ENCODE assay signal across 8 cellular contexts in genomic region chr2:176001281-176001902, GRCh38. TPM values are rescaled to one million over a fixed set of nuclear protein-coding genes. Genes with fewer than 3 reads are reported as not detected.
A peak's percentile ranks its signal among the peaks of the same experiment; 100 is the strongest.
DNase-seq lines count a peak whose midpoint lies in the region; ATAC-seq, FAIRE-seq and TF ChIP-seq lines count a peak whose summit lies in the region.

No MANE protein-coding gene starts in this region.

- H3K36me3 Mint-ChIP-seq in naive thymus-derived CD8-positive, alpha-beta T cell = peaks cover 0 to 2% (median 0%) of the 10 kb centered on the region in 3 donors

- ATAC-seq in HG03354 (IDR thresholded peaks at IDR 0.05; ENCODE audit: poor library complexity, severe bottlenecking, unreplicated experiment) = peak; percentile 47
- ATAC-seq in naive thymus-derived CD8-positive, alpha-beta T cell = peak; percentile 32 to 43

- H3K4me3 ChIP-seq in BLaER1 (peak overlapping the region; percentile 90), esophagus squamous epithelium (peak overlapping the region; percentile 66 to 95 (median 68)), stomach smooth muscle (ENCODE audit: low read length in 2 of 2) (peak overlapping the region; percentile 89 to 93)

- H3K4me3 Mint-ChIP-seq in naive thymus-derived CD8-positive, alpha-beta T cell = peak overlapping the region; percentile 84 to 97 (median 90)

- peaks cover 21 to 29% (median 25%) of the 10 kb centered on the region in 4 donors for H3K4me1 Mint-ChIP-seq in naive thymus-derived CD8-positive, alpha-beta T cell

- DNase-seq in GM19239 (ENCODE audit: insufficient read length, low spot score) = peak; percentile 8
- peak; percentile 74 for DNase-seq in NCI-H748 treated with DMSO at 0.1 percent for 48 hours (lab: John Stamatoyannopoulos, UW)
- peak; percentile 39 for DNase-seq in activated T-cell treated with anti-CD3 and anti-CD28 coated beads for 4 hours
- DNase-seq in esophagus squamous epithelium (lab: John Stamatoyannopoulos, UW) = no peak
- peak in 8 of 10 donors; percentile 6 to 63 (median 23) for DNase-seq in naive thymus-derived CD8-positive, alpha-beta T cell

- H3K27ac ChIP-seq in BLaER1 (peak overlapping the region; percentile 73), esophagus squamous epithelium (peak overlapping the region; percentile 82 to 89 (median 85)), stomach smooth muscle (ENCODE audit: low read length) (peak overlapping the region; percentile 58)

- H3K27me3 ChIP-seq in BLaER1 (no peaks in the 10 kb centered on the region), esophagus squamous epithelium (no peaks in the 10 kb centered on the region), stomach smooth muscle (ENCODE audit: control insufficient read depth in 1 of 2, insufficient read depth in 2 of 2, low read length in 2 of 2) (no peaks in the 10 kb centered on the region)

- TF ChIP-seq POLR2A in esophagus squamous epithelium (IDR thresholded peaks at IDR 0.05) = no peak

- H3K9ac ChIP-seq in BLaER1 (peak overlapping the region; percentile 86), stomach smooth muscle (ENCODE audit: low read length in 2 of 2) (peak overlapping the region; percentile 75 to 88)

- peak overlapping the region; percentile 86 to 99 (median 94) for H3K27ac Mint-ChIP-seq in naive thymus-derived CD8-positive, alpha-beta T cell

- peaks cover 21% of the 10 kb centered on the region for H3K4me1 ChIP-seq in BLaER1
- peaks cover 8 to 30% (median 14%) of the 10 kb centered on the region in 3 donors for H3K4me1 ChIP-seq in esophagus squamous epithelium
- H3K4me1 ChIP-seq in stomach smooth muscle (ENCODE audit: control insufficient read depth, insufficient read depth, low read length) = peaks cover 2% of the 10 kb centered on the region

- H3K9me3 Mint-ChIP-seq in naive thymus-derived CD8-positive, alpha-beta T cell = no peaks in the 10 kb centered on the region

- intact Hi-C loops in esophagus squamous epithelium (cut with DNase I) = no loop called here

- POLR2A ChIA-PET in naive thymus-derived CD8-positive, alpha-beta T cell (lab: Charles Lee) = interaction anchor here (0.6 to 1.3 kb wide), 4 partner anchors 12 to 98 kb away, joined by 3 to 5 read pairs (median 4); no protein-coding TSS in a partner anchor

- TF ChIP-seq CTCF in esophagus squamous epithelium (IDR thresholded peaks at IDR 0.05) = no peak

- H3K36me3 ChIP-seq in BLaER1 = no peaks in the 10 kb centered on the region
- H3K36me3 ChIP-seq in esophagus squamous epithelium = no peaks in the 10 kb centered on the region
- H3K36me3 ChIP-seq in stomach smooth muscle (ENCODE audit: control insufficient read depth in 2 of 2, insufficient read depth in 2 of 2, low read length in 2 of 2) = no peaks in the 10 kb centered on the region

- H4K20me1 ChIP-seq in BLaER1 = 0 out of 2 replicates have a peak, but pooled peaks cover 2% of the 10 kb centered on the region

- peak overlapping the region; percentile 89 for H3K4me2 ChIP-seq in BLaER1

- peak; percentile 73 for FAIRE-seq in GM19239 (lab: Jason Lieb, UNC)

- H3K9me3 ChIP-seq in BLaER1 (no peaks in the 10 kb centered on the region), esophagus squamous epithelium (no peaks in the 10 kb centered on the region), stomach smooth muscle (ENCODE audit: control insufficient read depth in 2 of 2, low read length in 2 of 2) (no peaks in the 10 kb centered on the region)

- WGBS in esophagus squamous epithelium, 2 donors = 0 to 1% methylated on average over 14 to 20 of the region's 21 CpGs

- H3K27me3 Mint-ChIP-seq in naive thymus-derived CD8-positive, alpha-beta T cell = peaks cover 0 to 6% (median 2%) of the 10 kb centered on the region in 5 donors

RNA-seq across cellular contexts. Expression of gene LNPK, which starts 0.7 kb away (rescaled TPM):
- total RNA-seq in esophagus squamous epithelium = 10 to 100 TPM; 16.3 to 23.5 (median 19.6) TPM
- total RNA-seq in naive thymus-derived CD8-positive, alpha-beta T cell = 10 to 100 TPM; 28.1 to 29.3 TPM
- polyA plus RNA-seq in naive thymus-derived CD8-positive, alpha-beta T cell = 10 to 100 TPM; 12.1 to 19.5 (median 13.5) TPM
